Comparison of ENCODE assay signal across 8 cellular contexts in the genomic region with DNA sequence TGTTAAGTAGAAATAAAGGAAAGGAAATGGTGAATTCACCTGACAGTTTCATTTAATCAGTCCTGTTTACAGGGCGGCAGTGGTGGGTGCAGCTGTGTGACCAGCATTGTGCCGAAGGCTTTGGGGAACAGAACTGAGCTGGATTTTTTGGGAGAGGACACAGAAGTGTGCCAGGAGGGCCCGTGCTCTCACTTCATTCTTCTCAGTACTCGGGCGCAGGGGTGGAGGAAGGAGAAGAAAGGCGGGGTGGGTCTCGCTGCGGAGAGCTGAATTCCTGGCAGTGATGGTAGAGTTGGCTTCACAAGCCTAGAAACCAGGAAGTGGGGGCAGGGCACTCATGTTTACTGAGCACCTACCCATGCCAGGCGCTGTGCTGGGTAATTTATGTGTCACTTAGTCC.
DNase-seq lines count a peak whose midpoint lies in the region; ATAC-seq, FAIRE-seq and TF ChIP-seq lines count a peak whose summit lies in the region.

No MANE protein-coding gene starts in this region.

- no peaks in the 10 kb centered on the region for H3K9me3 ChIP-seq in A549
- no peaks in the 10 kb centered on the region for H3K9me3 ChIP-seq in RWPE2 (ENCODE audit: severe bottlenecking)
- no peaks in the 10 kb centered on the region for H3K9me3 ChIP-seq in keratinocyte (ENCODE audit: control insufficient read depth, low read depth, low read length)

- no peak for TF ChIP-seq POLR2A in A549 (IDR thresholded peaks at IDR 0.05; ENCODE audit: low read length)

- H3K9me1 ChIP-seq in keratinocyte (ENCODE audit: control insufficient read depth, extremely low read depth, insufficient read depth, low read length) = no peaks in the 10 kb centered on the region

- H3K4me2 ChIP-seq in A549 (peak overlapping the region; percentile 65), keratinocyte (ENCODE audit: control insufficient read depth, extremely low read depth, insufficient read depth, low read depth, low read length) (peak overlapping the region; percentile 62)

- peak overlapping the region; percentile 40 for H3K9ac ChIP-seq in keratinocyte (ENCODE audit: control insufficient read depth, extremely low read depth, insufficient read depth, low read length)

- TF ChIP-seq CTCF in A549 (IDR thresholded peaks at IDR 0.05) (no peak), RWPE2 (IDR thresholded peaks at IDR 0.05; ENCODE audit: poor library complexity, severe bottlenecking) (no peak), keratinocyte (optimal IDR thresholded peaks at IDR 0.05 in 1 of 3, IDR thresholded peaks at IDR 0.05 in 1 of 3, conservative IDR thresholded peaks at IDR 0.05 in 1 of 3; ENCODE audit: extremely low read depth in 1 of 3, insufficient read depth in 2 of 3, low read length in 3 of 3) (no peak)

- TF ChIP-seq RAD21 in A549 (conservative IDR thresholded peaks at IDR 0.05 in 1 of 2, IDR thresholded peaks at IDR 0.05 in 1 of 2) = no peak

- peaks cover 0 to 4% of the 10 kb centered on the region in 2 donors for H3K9me3 Mint-ChIP-seq in activated naive CD4-positive, alpha-beta T cell treated with anti-CD3 and anti-CD28 coated beads, Interleukin-2, amount 50 U/mL, for 72 hours

- peak overlapping the region; percentile 59 to 73 for H3K27ac ChIP-seq in A549
- peak overlapping the region; percentile 64 for H3K27ac ChIP-seq in RWPE2 (ENCODE audit: poor library complexity, severe bottlenecking)
- H3K27ac ChIP-seq in keratinocyte (ENCODE audit: control insufficient read depth, insufficient read depth, low read length) = peak overlapping the region; percentile 26

- H3K4me3 ChIP-seq in A549 = no peak overlapping the region
- H3K4me3 ChIP-seq in RWPE2 (ENCODE audit: severe bottlenecking) = no peak overlapping the region
- peak overlapping the region in 2 of 3 experiments; percentile 19 to 30 for H3K4me3 ChIP-seq in keratinocyte (ENCODE audit: control insufficient read depth in 2 of 3, extremely low read depth in 1 of 3, insufficient read depth in 2 of 3, low read depth in 1 of 3, low read length in 3 of 3)

- peak overlapping the region; percentile 95 to 100 for H3K27ac Mint-ChIP-seq in activated naive CD4-positive, alpha-beta T cell treated with anti-CD3 and anti-CD28 coated beads, Interleukin-2, amount 50 U/mL, for 72 hours

- FAIRE-seq in A549 (lab: Jason Lieb, UNC) (no peak), keratinocyte (lab: Jason Lieb, UNC) (no peak)

- peak overlapping the region; percentile 64 for H2AFZ ChIP-seq in keratinocyte (ENCODE audit: control insufficient read depth, low read length)

- DNase-seq in A549 (ENCODE audit: low read depth in 1 of 2, low spot score in 1 of 2) (peak in 1 of 2 experiments; percentile 72), RWPE2 (ENCODE audit: low spot score) (peak; percentile 83), keratinocyte (ENCODE audit: low read depth, low spot score) (no peak), SW 1271 (lab: John Stamatoyannopoulos, UW) (no peak), SK-N-DZ (ENCODE audit: low spot score) (no peak)
- DNase-seq in activated naive CD4-positive, alpha-beta T cell treated with anti-CD3 and anti-CD28 coated beads, Interleukin-2, amount 50 U/mL, for 72 hours (ENCODE audit: low spot score in 2 of 2) = peak; percentile 74 to 77
- DNase-seq in stimulated activated CD4-positive, alpha-beta T cell treated with anti-CD3 and anti-CD28 coated beads, TNF-alpha, amount 100 ng/mL, for 24 hours (ENCODE audit: low read depth in 3 of 3) = peak; percentile 47 to 77 (median 66)

- H4K20me1 ChIP-seq in keratinocyte (ENCODE audit: control insufficient read depth, extremely low read depth, insufficient read depth, low read length) = no peaks in the 10 kb centered on the region

- H3K36me3 ChIP-seq in RWPE2 (ENCODE audit: low read depth) (peaks cover 13% of the 10 kb centered on the region), keratinocyte (ENCODE audit: control insufficient read depth in 2 of 2, extremely low read depth in 1 of 2, insufficient read depth in 2 of 2, low read length in 2 of 2) (peaks cover 2 to 8% of the 10 kb centered on the region in 2 experiments)

- ATAC-seq in A549 (peak; percentile 19 to 51; a peak in 4 of 6 replicates), GM21717 (IDR thresholded peaks at IDR 0.05; ENCODE audit: unreplicated experiment) (peak; percentile 55), RWPE2 (ENCODE audit: low read depth) (peak; percentile 73)
- peak; percentile 85 to 86 for ATAC-seq in activated naive CD4-positive, alpha-beta T cell treated with anti-CD3 and anti-CD28 coated beads, Interleukin-2, amount 50 U/mL, for 72 hours

- dilution Hi-C loops in keratinocyte (cut with MboI; ENCODE audit: extremely low pct_ligation_motif_present, low sequenced_read_pairs) = no loop called here

- WGBS in A549 (ENCODE audit: missing lambda C conversion rate) = 55% methylated on average over 9 of the region's 9 CpGs

- POLR2A ChIA-PET in A549 (lab: Yijun Ruan, JAX) = interaction anchor here (1.0 kb wide), 1 partner anchor 308 kb away, joined by 3 read pairs; no protein-coding TSS in a partner anchor

- H3K4me1 ChIP-seq in A549 (peaks cover 54% of the 10 kb centered on the region), RWPE2 (ENCODE audit: insufficient read depth, poor library complexity, severe bottlenecking) (peaks cover 33% of the 10 kb centered on the region), keratinocyte (ENCODE audit: control insufficient read depth, extremely low read depth, insufficient read depth, low read length) (peaks cover 10% of the 10 kb centered on the region)

- H3K79me2 ChIP-seq in keratinocyte (ENCODE audit: control insufficient read depth, insufficient read depth, low read length) = no peaks in the 10 kb centered on the region

- CTCF ChIA-PET in A549 (lab: Yijun Ruan, JAX) = interaction anchor here (0.6 to 1.1 kb wide), 3 partner anchors 58 to 274 kb away, joined by 3 to 4 read pairs (median 3); no protein-coding TSS in a partner anchor

- TF ChIP-seq EP300 in A549 (IDR thresholded peaks at IDR 0.05) = no peak

- H3K36me3 Mint-ChIP-seq in activated naive CD4-positive, alpha-beta T cell treated with anti-CD3 and anti-CD28 coated beads, Interleukin-2, amount 50 U/mL, for 72 hours = peaks cover 16 to 51% of the 10 kb centered on the region in 2 donors

- H3K27me3 ChIP-seq in RWPE2 (ENCODE audit: insufficient read depth, poor library complexity, severe bottlenecking) (no peaks in the 10 kb centered on the region), keratinocyte (ENCODE audit: control insufficient read depth, extremely low read depth, insufficient read depth, low read length) (no peaks in the 10 kb centered on the region)

TF ChIP-seq in A549, 52 proteins besides CTCF, POLR2A, EP300 and RAD21:
- TF ChIP-seq E2F6 (IDR thresholded peaks at IDR 0.05; ENCODE audit: borderline replicate concordance, low read depth) (no peak), CEBPB (IDR thresholded peaks at IDR 0.05) (no peak), NR3C1 (IDR thresholded peaks at IDR 0.05) (no peak), BHLHE40 (IDR thresholded peaks at IDR 0.05; ENCODE audit: low read depth, low read length) (no peak)
- TF ChIP-seq, protein P1, sequence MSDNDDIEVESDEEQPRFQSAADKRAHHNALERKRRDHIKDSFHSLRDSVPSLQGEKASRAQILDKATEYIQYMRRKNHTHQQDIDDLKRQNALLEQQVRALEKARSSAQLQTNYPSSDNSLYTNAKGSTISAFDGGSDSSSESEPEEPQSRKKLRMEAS (IDR thresholded peaks at IDR 0.05) = peak; percentile 45; the same call in 1 of the 2 replicates

Comparison
In these comparisons a context has a peak if more than half of its experiments do, and no peak if none do; other contexts are left out.
1. ATAC-seq: peak in every context shown above with its lines; median percentile 86 in activated naive CD4-positive, alpha-beta T cell treated with anti-CD3 and anti-CD28 coated beads, Interleukin-2, amount 50 U/mL, for 72 hours; 73 in RWPE2; 55 in GM21717; 35 in A549.
2. DNase-seq: peak in RWPE2 (single experiment), activated naive CD4-positive, alpha-beta T cell treated with anti-CD3 and anti-CD28 coated beads, Interleukin-2, amount 50 U/mL, for 72 hours (2 of 2) and stimulated activated CD4-positive, alpha-beta T cell treated with anti-CD3 and anti-CD28 coated beads, TNF-alpha, amount 100 ng/mL, for 24 hours (3 of 3); none in keratinocyte (single experiment), SW 1271 (0 of 2) and SK-N-DZ (single experiment).
3. H3K4me3 ChIP-seq: peak in keratinocyte (2 of 3); none in A549 (single experiment) and RWPE2 (single experiment).
4. Peak in every context shown above with its lines, with median percentiles within 50 percentile points of each other: H3K27ac ChIP-seq.